In genomic region chr9:130869250-130869649, GRCh38 we compare ENCODE assay signal across 16 cellular contexts. TPM values are rescaled to one million over a fixed set of nuclear protein-coding genes. Genes with fewer than 3 reads are reported as not detected.
A peak's percentile ranks its signal among the peaks of the same experiment; 100 is the strongest.
DNase-seq lines count a peak whose midpoint lies in the region; ATAC-seq and TF ChIP-seq lines count a peak whose summit lies in the region.
"Had no signal": no experiment of that assay in that cellular context is flagged by ENCODE, and none has a peak within 500 bp of the region (broad histone marks: within the 10 kb centered on the region; RNA-seq: fewer than 3 reads in every experiment).

No MANE protein-coding gene starts in this region.

- H3K36me3 ChIP-seq in testis (ENCODE audit: low read depth, missing control alignments), result no peaks in the 10 kb centered on the region

- WGBS in testis, 2 donors, result 69 to 72% methylated on average over 8 of the region's 8 CpGs

- H3K27ac ChIP-seq in VCaP, result peak overlapping the region; percentile 95
- H3K27ac ChIP-seq in testis, result no peak overlapping the region
- H3K27ac ChIP-seq: HL-60 had no signal

- H3K9me3 ChIP-seq in testis, result no peaks in the 10 kb centered on the region

- POLR2A ChIA-PET in GM10248 (lab: Yijun Ruan, JAX), result no interaction called here

- H3K27me3 ChIP-seq in testis, result no peaks in the 10 kb centered on the region

- TF ChIP-seq CTCF in VCaP (conservative IDR thresholded peaks at IDR 0.05) (no peak), testis (IDR thresholded peaks at IDR 0.05) (no peak), GM10248 (IDR thresholded peaks at IDR 0.05; ENCODE audit: control extremely low read depth, extremely low read depth, low read depth, missing control alignments) (no peak)

- CTCF ChIA-PET in GM10248 (lab: Yijun Ruan, JAX), result interaction anchor here (0.8 to 12.3 kb wide), 25 partner anchors 11 to 409 kb away, joined by 3 to 318 read pairs (median 5); no protein-coding TSS in a partner anchor

- H3K4me1 ChIP-seq in testis, result peaks cover 48% of the 10 kb centered on the region

- no peak overlapping the region for H3K4me3 ChIP-seq in testis
- H3K4me3 ChIP-seq: GM12878 had no signal

- DNase-seq in NCI-H2196 (lab: John Stamatoyannopoulos, UW; ENCODE audit: unreplicated experiment) (peak; percentile 28), NCI-H2196 treated with DMSO at 0.1 percent for 48 hours (lab: John Stamatoyannopoulos, UW; ENCODE audit: unreplicated experiment) (no peak), left cardiac atrium (peak; percentile 81), testis (peak; percentile 87), hippocampal formation (lab: John Stamatoyannopoulos, UW) (no peak), GM10248 (ENCODE audit: extremely low spot score) (no peak), SHP77 (lab: John Stamatoyannopoulos, UW) (no peak)
- DNase-seq: activated CD4-positive, alpha-beta T cell treated with anti-CD3 and anti-CD28 coated beads for 1 hour; DND-41; occipital lobe had no signal

- intact Hi-C loops in left cardiac atrium (cut with DNase I) (loop anchor here in 1 of 2 donors (5.0 kb wide), 1 partner anchor 68 kb away; the partner anchor contains the start of gene FIBCD1), testis (cut with DNase I; ENCODE audit: low total_unique reads) (loop anchor here (10.0 kb wide), 1 partner anchor 66 kb away; the partner anchor contains the start of gene FIBCD1)

- no peak for TF ChIP-seq POLR2A in testis (IDR thresholded peaks at IDR 0.05)

- peak in 1 of 2 donors; percentile 28 for ATAC-seq in left cardiac atrium
- ATAC-seq: GM12878 had no signal

RNA-seq across cellular contexts. Expression of gene QRFP, which starts 27.4 kb away (rescaled TPM):
- not detected for total RNA-seq in left cardiac atrium
- total RNA-seq in testis, result under 1 TPM in 1 of 2 donors, not detected in 1; 0.24 TPM
- not detected for polyA plus RNA-seq in testis (ENCODE audit: insufficient read depth, low read depth, low replicate concordance)
- total RNA-seq: activated T-helper 1 cell treated with anti-CD3 and anti-CD28 coated beads, Interleukin-12 subunit alpha, Interleukin-12 subunit beta, Interleukin-2, Interleukin-4 antibody, amounts not matched to agents 30 ng/mL and 10 ng/mL and 1 ng/mL, durations not matched to agents 14 hours and 24 hours and 36 hours; GM12878; H1; occipital lobe; urinary bladder had no signal
- polyA plus RNA-seq: GM12878, H1 had no signal

RNA-seq across cellular contexts. Expression of gene ABL1, which starts 34.2 kb away (rescaled TPM):
- total RNA-seq in left cardiac atrium, result 10 to 100 TPM; 40.8 to 55.4 TPM
- 10 to 100 TPM; 57.2 to 65.9 TPM for total RNA-seq in testis
- polyA plus RNA-seq in testis (ENCODE audit: insufficient read depth, low read depth, low replicate concordance), result 51.0 TPM

Comparison
In these comparisons a context has a peak if more than half of its experiments do, and no peak if none do; other contexts are left out.
1. DNase-seq: peak in NCI-H2196 (single experiment), left cardiac atrium (single experiment) and testis (single experiment); none in NCI-H2196 treated with DMSO at 0.1 percent for 48 hours (single experiment), hippocampal formation (0 of 2), GM10248 (single experiment) and SHP77 (0 of 2).